13 cellular contexts compared by ENCODE assay signal in the genomic region with DNA sequence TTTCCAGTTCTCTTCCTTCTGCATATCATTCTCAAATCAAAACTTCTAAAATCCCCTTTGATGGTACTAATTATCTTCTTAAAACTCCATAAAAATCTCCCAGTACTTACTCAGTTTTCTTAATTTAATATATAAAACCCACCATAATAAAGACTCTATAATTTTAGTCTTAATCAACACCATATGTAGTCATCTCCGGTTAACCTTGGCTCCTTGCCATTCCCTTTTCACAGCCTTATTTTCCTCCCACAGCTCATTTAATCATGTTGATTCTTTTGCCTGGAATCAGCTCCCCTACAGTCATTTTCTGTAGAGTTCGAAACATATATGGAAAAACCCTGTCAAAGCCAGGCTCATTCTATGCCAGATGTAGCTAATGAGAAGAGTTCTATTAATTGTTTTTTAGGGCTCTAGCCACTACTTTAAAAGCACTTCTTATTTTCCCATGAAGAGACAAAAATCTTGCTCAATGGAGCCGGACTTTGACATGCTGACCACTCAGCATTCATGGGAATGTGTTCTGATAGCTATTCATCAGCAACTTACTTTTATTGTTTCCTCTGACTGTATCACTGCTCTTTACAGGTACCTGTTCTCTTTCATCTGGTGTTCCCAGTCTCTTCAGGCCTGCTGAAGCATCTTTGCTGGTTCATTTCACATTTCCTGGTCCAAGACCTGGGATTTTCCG.
DNase-seq lines count a peak whose midpoint lies in the region; ATAC-seq and TF ChIP-seq lines count a peak whose summit lies in the region.
"Had no signal": no experiment of that assay in that cellular context is flagged by ENCODE, and none has a peak within 500 bp of the region (broad histone marks: within the 10 kb centered on the region; RNA-seq: fewer than 3 reads in every experiment).

No MANE protein-coding gene starts in this region.

- CTCF ChIA-PET in GM10248 (lab: Yijun Ruan, JAX): interaction anchor here (0.8 to 1.5 kb wide), 6 partner anchors 9 to 21 kb away, joined by 3 to 8 read pairs (median 3); no protein-coding TSS in a partner anchor

- H3K27me3 ChIP-seq in fibroblast of lung (ENCODE audit: control insufficient read depth, insufficient read depth, low read length): no peaks in the 10 kb centered on the region
- H3K27me3 ChIP-seq: thyroid gland had no signal

- no peak overlapping the region for H2AFZ ChIP-seq in fibroblast of lung (ENCODE audit: low read length)

- H3K9me3 ChIP-seq in fibroblast of lung (ENCODE audit: control insufficient read depth, insufficient read depth, low read depth, low read length): no peaks in the 10 kb centered on the region
- H3K9me3 ChIP-seq: thyroid gland had no signal

- H3K4me1 ChIP-seq in fibroblast of lung (ENCODE audit: control insufficient read depth, extremely low read depth, insufficient read depth, low read length): no peaks in the 10 kb centered on the region
- H3K4me1 ChIP-seq: thyroid gland had no signal

- ATAC-seq in left ventricle myocardium superior (peak; percentile 42), Right ventricle myocardium inferior (no peak)
- ATAC-seq: activated CD8-positive, alpha-beta T cell treated with anti-CD3 and anti-CD28 coated beads for 36 hours; activated naive CD4-positive, alpha-beta T cell treated with anti-CD3 and anti-CD28 coated beads, Interleukin-2, amount 50 U/mL, for 72 hours; sciatic nerve had no signal

- POLR2A ChIA-PET in GM10248 (lab: Yijun Ruan, JAX): no interaction called here

- no peak for TF ChIP-seq CTCF in fibroblast of lung (conservative IDR thresholded peaks at IDR 0.05 in 1 of 2, IDR thresholded peaks at IDR 0.05 in 1 of 2; ENCODE audit: low read depth in 1 of 2, low read length in 2 of 2)
- TF ChIP-seq CTCF in GM10248 (IDR thresholded peaks at IDR 0.05; ENCODE audit: control extremely low read depth, extremely low read depth, low read depth, missing control alignments): no peak

- H3K79me2 ChIP-seq in fibroblast of lung (ENCODE audit: control insufficient read depth, insufficient read depth, low read length): no peaks in the 10 kb centered on the region

- H3K27ac ChIP-seq in fibroblast of lung (ENCODE audit: insufficient read depth, low read length): peak overlapping the region; percentile 64
- H3K27ac ChIP-seq: thyroid gland had no signal

- no peak overlapping the region for H3K4me3 ChIP-seq in fibroblast of lung (replicated peaks in 1 of 4; ENCODE audit: control extremely low read depth in 1 of 4, insufficient read depth in 1 of 4, low read depth in 3 of 4, low read length in 4 of 4)
- H3K4me3 ChIP-seq: thyroid gland had no signal

- no peak overlapping the region for H3K9ac ChIP-seq in fibroblast of lung (ENCODE audit: insufficient read depth, low read length)

- DNase-seq in left ventricle myocardium superior (no peak), Right ventricle myocardium inferior (ENCODE audit: missing footprints) (no peak), NCI-H524 treated with DMSO at 0.1 percent for 48 hours (lab: John Stamatoyannopoulos, UW) (peak; percentile 52), fibroblast of lung (ENCODE audit: low read depth in 2 of 2) (peak; percentile 53 to 78), dermis blood vessel endothelial cell (no peak), GM10248 (ENCODE audit: extremely low spot score) (no peak), NCI-H187 (lab: John Stamatoyannopoulos, UW) (no peak), SK-N-DZ (ENCODE audit: low spot score) (no peak)
- DNase-seq: activated CD8-positive, alpha-beta T cell treated with anti-CD3 and anti-CD28 coated beads for 36 hours; T-helper 9 cell; thyroid gland had no signal

- intact Hi-C loops in left ventricle myocardium superior (cut with micrococcal nuclease) (no loop called here), Right ventricle myocardium inferior (cut with DNase I) (no loop called here)

- H3K4me2 ChIP-seq in fibroblast of lung (ENCODE audit: extremely low read depth, insufficient read depth, low read length): no peak overlapping the region

- no peaks in the 10 kb centered on the region for H3K36me3 ChIP-seq in fibroblast of lung (ENCODE audit: control insufficient read depth, insufficient read depth, low read length)
- H3K36me3 ChIP-seq: thyroid gland had no signal

- no peaks in the 10 kb centered on the region for H4K20me1 ChIP-seq in fibroblast of lung (ENCODE audit: control insufficient read depth, extremely low read depth, insufficient read depth, low read length)

Comparison
In these comparisons a context has a peak if more than half of its experiments do, and no peak if none do; other contexts are left out.
1. DNase-seq: peak in NCI-H524 treated with DMSO at 0.1 percent for 48 hours (single experiment) and fibroblast of lung (2 of 2); none in left ventricle myocardium superior (single experiment), Right ventricle myocardium inferior (single experiment), dermis blood vessel endothelial cell (single experiment), GM10248 (single experiment), NCI-H187 (0 of 2) and SK-N-DZ (single experiment).